In the genomic region with DNA sequence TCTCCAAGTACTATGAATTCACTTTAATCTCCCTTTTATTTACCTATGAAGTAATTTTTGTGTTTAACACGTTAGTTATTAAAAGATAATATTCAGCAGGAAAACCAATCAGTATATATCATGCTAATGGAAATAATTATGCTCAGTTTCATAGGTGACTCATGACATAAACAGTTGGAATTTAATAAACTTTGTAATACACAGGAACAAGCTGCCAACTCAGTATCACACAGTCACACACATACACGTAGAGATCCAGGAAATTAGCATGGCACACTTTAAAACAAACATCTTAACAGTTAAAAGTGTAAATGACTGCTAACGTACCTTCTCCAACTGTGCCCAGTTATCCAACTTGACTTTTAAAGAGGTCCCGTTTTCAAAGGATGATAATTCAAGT, we compare ENCODE assay signal across 18 cellular contexts. TPM values are rescaled to one million over a fixed set of nuclear protein-coding genes. Genes with fewer than 3 reads are reported as not detected.
DNase-seq lines count a peak whose midpoint lies in the region; ATAC-seq, FAIRE-seq and TF ChIP-seq lines count a peak whose summit lies in the region.
"Had no signal": no experiment of that assay in that cellular context is flagged by ENCODE, and none has a peak within 500 bp of the region (broad histone marks: within the 10 kb centered on the region; RNA-seq: fewer than 3 reads in every experiment).

No MANE protein-coding gene starts in this region.

- TF ChIP-seq CTCF in epithelial cell of esophagus (IDR thresholded peaks at IDR 0.05; ENCODE audit: insufficient read depth, low read depth, low read length, missing control alignments) = no peak
- TF ChIP-seq CTCF in psoas muscle (IDR thresholded peaks at IDR 0.05) = no peak
- no peak for TF ChIP-seq CTCF in esophagus muscularis mucosa (IDR thresholded peaks at IDR 0.05)

- peak overlapping the region; percentile 90 for H3K27ac ChIP-seq in psoas muscle
- H3K27ac ChIP-seq in esophagus muscularis mucosa (replicated peaks in 1 of 4) = peak overlapping the region in 1 of 4 donors; percentile 11
- H3K27ac ChIP-seq: upper lobe of right lung had no signal

- intact Hi-C loops in psoas muscle (cut with DNase I) = loop anchor here (5.0 kb wide), 2 partner anchors 39 to 41 kb away; no protein-coding TSS in a partner anchor
- intact Hi-C loops in left cardiac atrium (cut with DNase I) = no loop called here
- intact Hi-C loops in esophagus muscularis mucosa (cut with DNase I) = no loop called here

- no peak for TF ChIP-seq EP300 in esophagus muscularis mucosa (IDR thresholded peaks at IDR 0.05)

- no peak overlapping the region for H3K4me3 ChIP-seq in epithelial cell of esophagus (ENCODE audit: low read length)
- no peak overlapping the region for H3K4me3 ChIP-seq in psoas muscle
- H3K4me3 ChIP-seq in esophagus muscularis mucosa = no peak overlapping the region
- H3K4me3 ChIP-seq in H7 (ENCODE audit: insufficient read depth, low read depth, low read length) = no peak overlapping the region
- H3K4me3 ChIP-seq: upper lobe of right lung had no signal

- 25 to 36% (median 29%) methylated on average over 4 of the region's 4 CpGs for WGBS in psoas muscle, 3 donors
- 35% methylated on average over 4 of the region's 4 CpGs for WGBS in esophagus muscularis mucosa

- DNase-seq in EL (peak; percentile 54), RCC 7860 (ENCODE audit: low spot score) (peak; percentile 51), epithelial cell of esophagus (ENCODE audit: low read depth) (peak; percentile 82), psoas muscle (no peak), left cardiac atrium (no peak), esophagus muscularis mucosa (ENCODE audit: extremely low spot score) (no peak), H7 (no peak), glomerular visceral epithelial cell (ENCODE audit: extremely low spot score) (no peak)
- DNase-seq: activated CD4-positive, alpha-beta T cell treated with anti-CD3 and anti-CD28 coated beads for 36 hours; activated T-cell treated with anti-CD3 and anti-CD28 coated beads, Interleukin-2, amount 50 U/mL, for 1 hour; NCI-H2107; SIG-M5; stimulated activated naive B cell treated with anti-CD40 and anti-IgM and Interleukin-4, amounts not matched to agents 10 μg/mL and 1 μg/mL and 100 μg/mL, for 72 hours; T-helper 9 cell; upper lobe of right lung had no signal

- no peak for TF ChIP-seq POLR2A in esophagus muscularis mucosa (IDR thresholded peaks at IDR 0.05; ENCODE audit: low read depth)

- H3K9me3 ChIP-seq in psoas muscle (no peaks in the 10 kb centered on the region), esophagus muscularis mucosa (no peaks in the 10 kb centered on the region)
- H3K9me3 ChIP-seq: upper lobe of right lung had no signal

- H3K36me3 ChIP-seq in psoas muscle (ENCODE audit: insufficient read depth in 1 of 2, low read depth in 1 of 2) (no peaks in the 10 kb centered on the region), esophagus muscularis mucosa (no peaks in the 10 kb centered on the region), H7 (replicated peaks; ENCODE audit: control insufficient read depth, insufficient read depth, low read length) (no peaks in the 10 kb centered on the region)
- H3K36me3 ChIP-seq: upper lobe of right lung had no signal

- H3K4me1 ChIP-seq in psoas muscle (peaks cover 26% of the 10 kb centered on the region), esophagus muscularis mucosa (peaks cover 3 to 18% (median 16%) of the 10 kb centered on the region in 4 donors)
- H3K4me1 ChIP-seq: upper lobe of right lung had no signal

- ATAC-seq in psoas muscle (no peak), left cardiac atrium (no peak)
- ATAC-seq: stimulated activated naive B cell treated with anti-CD40 and anti-IgM and Interleukin-4, amounts not matched to agents 10 μg/mL and 1 μg/mL and 100 μg/mL, for 72 hours; upper lobe of right lung had no signal

- no peaks in the 10 kb centered on the region for H3K27me3 ChIP-seq in psoas muscle (ENCODE audit: insufficient read depth in 3 of 3, low read length in 2 of 3)
- H3K27me3 ChIP-seq in esophagus muscularis mucosa = no peaks in the 10 kb centered on the region
- no peaks in the 10 kb centered on the region for H3K27me3 ChIP-seq in H7 (ENCODE audit: control insufficient read depth, insufficient read depth, low read length)
- H3K27me3 ChIP-seq: upper lobe of right lung had no signal

- FAIRE-seq in RCC 7860 (lab: Jason Lieb, UNC) = peak; percentile 64
- FAIRE-seq: GM19239, HTR-8/SVneo had no signal

RNA-seq across cellular contexts. Expression of gene SPATA4, which starts 2.3 kb away (rescaled TPM):
- total RNA-seq in psoas muscle = 1 to 10 TPM in 2 of 4 donors, under 1 TPM in 2; 0.38 to 1.7 (median 0.74) TPM
- polyA plus RNA-seq in psoas muscle = 1 to 10 TPM in 1 of 3 donors, under 1 TPM in 2; 0.08 to 1.2 (median 0.75) TPM
- under 1 TPM in 1 of 2 donors, not detected in 1; 0.27 TPM for total RNA-seq in left cardiac atrium
- total RNA-seq in esophagus muscularis mucosa = 1 to 10 TPM in 1 of 4 donors, under 1 TPM in 2, not detected in 1; 0.33 to 1.0 (median 0.83) TPM
- not detected in 2 replicates for total RNA-seq in H7 (2014; rRNA removed; shearing (Covaris generic))
- total RNA-seq: activated CD4-positive, alpha-beta T cell treated with anti-CD3 and anti-CD28 coated beads for 36 hours; dermis microvascular lymphatic vessel endothelial cell; upper lobe of right lung had no signal

Comparison
In these comparisons a context has a peak if more than half of its experiments do, and no peak if none do; other contexts are left out.
1. DNase-seq: peak in EL (single experiment), RCC 7860 (single experiment) and epithelial cell of esophagus (single experiment); none in psoas muscle (0 of 2), left cardiac atrium (single experiment), esophagus muscularis mucosa (single experiment), H7 (single experiment) and glomerular visceral epithelial cell (single experiment).
2. intact Hi-C loops: an anchor here in psoas muscle (5.0 kb wide); none called in left cardiac atrium and esophagus muscularis mucosa.